Comparison of ENCODE assay signal across 6 cellular contexts in genomic region chr12:89087876-89088275, GRCh38.
"Had no signal": no experiment of that assay in that cellular context is flagged by ENCODE, and none has a peak within 500 bp of the region (broad histone marks: within the 10 kb centered on the region; RNA-seq: fewer than 3 reads in every experiment).

No MANE protein-coding gene starts in this region.

- H3K9me3 ChIP-seq: ascending aorta had no signal

- H3K4me1 ChIP-seq: ascending aorta, gastroesophageal sphincter had no signal

- DNase-seq: activated CD4-positive, alpha-beta memory T cell treated with anti-CD3 and anti-CD28 coated beads, Interleukin-2, amount 10 ng/mL, durations not matched to agents 7 days and 5 days; activated naive CD4-positive, alpha-beta T cell; activated naive CD8-positive, alpha-beta T cell treated with anti-CD3 and anti-CD28 coated beads, Interleukin-2, amount 50 U/mL, for 24 hours; hippocampal formation had no signal

- H3K27ac ChIP-seq: ascending aorta, gastroesophageal sphincter had no signal

- H3K36me3 ChIP-seq: ascending aorta, gastroesophageal sphincter had no signal

- H3K27me3 ChIP-seq: ascending aorta, gastroesophageal sphincter had no signal

- H3K4me3 ChIP-seq: ascending aorta, gastroesophageal sphincter had no signal
